18 cellular contexts compared by ENCODE assay signal in the genomic region with DNA sequence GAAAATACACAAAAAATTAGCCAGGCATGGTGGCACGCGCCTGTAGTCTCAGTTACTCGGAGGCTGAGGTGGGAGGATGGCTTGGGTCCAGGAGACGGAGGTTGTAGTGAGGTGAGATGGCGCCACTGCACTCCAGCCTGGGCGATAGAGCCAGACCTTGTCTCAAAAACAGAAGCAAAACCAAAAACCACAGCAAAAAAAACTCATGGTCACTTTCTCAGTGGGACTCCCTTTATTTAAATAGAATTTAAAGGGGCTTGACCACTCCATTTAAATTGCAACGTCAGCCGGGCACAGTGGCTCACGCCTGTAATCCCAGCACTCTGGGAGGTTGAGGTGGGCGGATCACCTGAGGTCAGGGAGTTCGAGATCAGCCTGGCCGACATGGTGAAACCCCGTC.
"Had no signal": no experiment of that assay in that cellular context is flagged by ENCODE, and none has a peak within 500 bp of the region (broad histone marks: within the 10 kb centered on the region; RNA-seq: fewer than 3 reads in every experiment).

No MANE protein-coding gene starts in this region.

- H3K27ac ChIP-seq: epithelial cell of prostate, esophagus muscularis mucosa, gastrocnemius medialis, spleen, testis had no signal

- H3K36me3 Mint-ChIP-seq: natural killer cell had no signal

- H3K36me3 ChIP-seq: gastrocnemius medialis, spleen, tibial nerve had no signal

- H3K27ac Mint-ChIP-seq: effector memory CD8-positive, alpha-beta T cell had no signal

- H3K4me3 Mint-ChIP-seq: effector memory CD8-positive, alpha-beta T cell; natural killer cell; stimulated activated naive B cell treated with anti-CD40 and anti-IgM and Interleukin-4, amounts not matched to agents 10 μg/mL and 1 μg/mL and 100 μg/mL, for 72 hours; stimulated activated naive CD8-positive, alpha-beta T cell treated with anti-CD3 and anti-CD28 coated beads, Interleukin-15, amount 100 ng/mL, for 72 hours had no signal

- H3K9me3 ChIP-seq: esophagus muscularis mucosa, gastrocnemius medialis, mucosa of descending colon, spleen, testis, tibial nerve had no signal

- DNase-seq: effector memory CD8-positive, alpha-beta T cell; gastrocnemius medialis; islet precursor cell; mammary epithelial cell; mucosa of descending colon; natural killer cell; posterior cingulate gyrus; spleen; stimulated activated CD4-positive, alpha-beta T cell treated with anti-CD3 and anti-CD28 coated beads, Interleukin-15, amount 100 ng/mL, for 24 hours; stimulated activated CD4-positive, alpha-beta T cell treated with anti-CD3 and anti-CD28 coated beads, Interleukin-1b, Interleukin-23, amount 100 ng/mL, for 48 hours; stimulated activated CD4-positive, alpha-beta T cell treated with anti-CD3 and anti-CD28 coated beads, Interleukin-4, amount 100 ng/mL, for 24 hours; stimulated activated naive B cell treated with anti-CD40 and anti-IgM and Interleukin-4, amounts not matched to agents 10 μg/mL and 1 μg/mL and 100 μg/mL, for 72 hours; stimulated activated naive CD8-positive, alpha-beta T cell treated with anti-CD3 and anti-CD28 coated beads, Interleukin-15, amount 100 ng/mL, for 72 hours; testis had no signal

- H3K4me3 ChIP-seq: esophagus muscularis mucosa, gastrocnemius medialis, mucosa of descending colon, spleen, testis, tibial nerve had no signal

- H3K9me3 Mint-ChIP-seq: effector memory CD8-positive, alpha-beta T cell; natural killer cell; neural crest cell; stimulated activated naive B cell treated with anti-CD40 and anti-IgM and Interleukin-4, amounts not matched to agents 10 μg/mL and 1 μg/mL and 100 μg/mL, for 72 hours; stimulated activated naive CD8-positive, alpha-beta T cell treated with anti-CD3 and anti-CD28 coated beads, Interleukin-15, amount 100 ng/mL, for 72 hours had no signal

- H3K27me3 Mint-ChIP-seq: effector memory CD8-positive, alpha-beta T cell; stimulated activated naive B cell treated with anti-CD40 and anti-IgM and Interleukin-4, amounts not matched to agents 10 μg/mL and 1 μg/mL and 100 μg/mL, for 72 hours; stimulated activated naive CD8-positive, alpha-beta T cell treated with anti-CD3 and anti-CD28 coated beads, Interleukin-15, amount 100 ng/mL, for 72 hours had no signal

- H3K27me3 ChIP-seq: esophagus muscularis mucosa, gastrocnemius medialis, spleen, testis, tibial nerve had no signal
